9 cellular contexts compared by ENCODE assay signal in genomic region chr4:6270691-6271121, GRCh38. TPM values are rescaled to one million over a fixed set of nuclear protein-coding genes. Genes with fewer than 3 reads are reported as not detected.
DNase-seq lines count a peak whose midpoint lies in the region; ATAC-seq and TF ChIP-seq lines count a peak whose summit lies in the region.
"Had no signal": no experiment of that assay in that cellular context is flagged by ENCODE, and none has a peak within 500 bp of the region (broad histone marks: within the 10 kb centered on the region; RNA-seq: fewer than 3 reads in every experiment).

No MANE protein-coding gene starts in this region.

- TF ChIP-seq CTCF in AG10803 (conservative IDR thresholded peaks at IDR 0.05; ENCODE audit: low read length) = no peak
- TF ChIP-seq CTCF in Loucy (conservative IDR thresholded peaks at IDR 0.05; ENCODE audit: low read length) = no peak
- no peak for TF ChIP-seq CTCF in natural killer cell (IDR thresholded peaks at IDR 0.05)

- intact Hi-C loops in natural killer cell (cut with micrococcal nuclease) = no loop called here

- H3K4me3 Mint-ChIP-seq in natural killer cell = peak overlapping the region; percentile 85

- H3K27ac ChIP-seq in ectodermal cell (ENCODE audit: insufficient read depth, low read depth, low read length, poor library complexity, severe bottlenecking) = no peak overlapping the region

- no peaks in the 10 kb centered on the region for H3K36me3 Mint-ChIP-seq in natural killer cell

- no peak overlapping the region for H2AFZ ChIP-seq in Loucy (ENCODE audit: low read length)

- peak overlapping the region; percentile 26 for H3K9ac ChIP-seq in Loucy (ENCODE audit: low read depth, low read length, poor library complexity, severe bottlenecking)

- 63 to 66% methylated on average over 6 of the region's 6 CpGs for WGBS in ectodermal cell, 2 experiments

- H3K27me3 ChIP-seq in Loucy (ENCODE audit: insufficient read depth, low read length, poor library complexity, severe bottlenecking) = peaks cover 7% of the 10 kb centered on the region
- H3K27me3 ChIP-seq in ectodermal cell (ENCODE audit: control insufficient read depth, insufficient read depth, low read length, poor library complexity, severe bottlenecking) = peaks cover 8% of the 10 kb centered on the region

- H3K27ac Mint-ChIP-seq in natural killer cell = no peak overlapping the region

- no peaks in the 10 kb centered on the region for H3F3A ChIP-seq in Loucy (ENCODE audit: low read depth)

- no peaks in the 10 kb centered on the region for H3K9me2 ChIP-seq in Loucy (replicated peaks; ENCODE audit: low read depth, low read length)

- H3K4me3 ChIP-seq in AG10803 (ENCODE audit: low read length) (peak overlapping the region; percentile 77), Loucy (ENCODE audit: low read length, poor library complexity, severe bottlenecking) (peak overlapping the region; percentile 84), ectodermal cell (ENCODE audit: insufficient read depth, low read depth, low read length) (peak overlapping the region; percentile 79)

- H3K4me1 Mint-ChIP-seq in natural killer cell = peaks cover 6 to 23% of the 10 kb centered on the region in 2 donors

- DNase-seq in AG10803 (ENCODE audit: low read depth) = peak; percentile 34
- DNase-seq in natural killer cell = no peak
- DNase-seq in left lobe of liver (ENCODE audit: low spot score) = no peak
- DNase-seq in NCI-H82 (lab: John Stamatoyannopoulos, UW) = no peak
- DNase-seq: activated CD4-positive, alpha-beta T cell treated with anti-CD3 and anti-CD28 coated beads for 1 hour had no signal

- no peaks in the 10 kb centered on the region for H3K79me2 ChIP-seq in Loucy (ENCODE audit: insufficient read depth, low read length)

- no peaks in the 10 kb centered on the region for H3K9me3 Mint-ChIP-seq in natural killer cell

- H3K4me1 ChIP-seq in Loucy (ENCODE audit: insufficient read depth, low read length, poor library complexity, severe bottlenecking) (peaks cover 30% of the 10 kb centered on the region), ectodermal cell (ENCODE audit: control insufficient read depth, insufficient read depth, low read length) (peaks cover 12% of the 10 kb centered on the region)

- H4K20me1 ChIP-seq in Loucy (ENCODE audit: insufficient read depth, low read length, poor library complexity, severe bottlenecking) = peaks cover 7% of the 10 kb centered on the region

- peaks cover 14 to 16% of the 10 kb centered on the region in 2 donors for H3K27me3 Mint-ChIP-seq in natural killer cell (ENCODE audit: low read depth in 2 of 2)

- peak overlapping the region; percentile 88 for H3K4me2 ChIP-seq in Loucy (ENCODE audit: low read depth, low read length, poor library complexity, severe bottlenecking)

- H3K36me3 ChIP-seq in Loucy (ENCODE audit: insufficient read depth, low read length) (no peaks in the 10 kb centered on the region), ectodermal cell (ENCODE audit: control insufficient read depth, insufficient read depth, low read length) (no peaks in the 10 kb centered on the region)

- ATAC-seq in natural killer cell = no peak
- no peak for ATAC-seq in left lobe of liver
- no peak for ATAC-seq in GM21528 (IDR thresholded peaks at IDR 0.05; ENCODE audit: low FRiP score, unreplicated experiment)
- ATAC-seq in HG02981 (IDR thresholded peaks at IDR 0.05; ENCODE audit: unreplicated experiment) = no peak

- no peaks in the 10 kb centered on the region for H3K9me3 ChIP-seq in Loucy (ENCODE audit: insufficient read depth, low read depth, low read length)
- no peaks in the 10 kb centered on the region for H3K9me3 ChIP-seq in ectodermal cell (ENCODE audit: control insufficient read depth, low read length)

RNA-seq across cellular contexts. Expression of gene WFS1, which starts 1.1 kb away (rescaled TPM):
- polyA plus RNA-seq in ectodermal cell (2013, experiment 1 of 4) = 24.1 TPM
- 27.3 TPM for polyA plus RNA-seq in ectodermal cell (2013, experiment 2 of 4)
- polyA plus RNA-seq in ectodermal cell (2013, experiment 3 of 4) = 21.1 TPM
- polyA plus RNA-seq in ectodermal cell (2013, experiment 4 of 4) = 24.8 TPM
- total RNA-seq in natural killer cell = 1 to 10 TPM; 3.0 to 5.6 (median 3.5) TPM
- total RNA-seq in left lobe of liver = 14.3 TPM
